ENCODE assay signal across 8 cellular contexts in genomic region chr14:77158175-77158908, GRCh38. TPM values are rescaled to one million over a fixed set of nuclear protein-coding genes. Genes with fewer than 3 reads are reported as not detected.
A peak's percentile ranks its signal among the peaks of the same experiment; 100 is the strongest.
DNase-seq lines count a peak whose midpoint lies in the region; ATAC-seq and TF ChIP-seq lines count a peak whose summit lies in the region.

No MANE protein-coding gene starts in this region.

- no peak for ATAC-seq in HG03342 (IDR thresholded peaks at IDR 0.05; ENCODE audit: unreplicated experiment)
- no peak for ATAC-seq in GM19467 (IDR thresholded peaks at IDR 0.05; ENCODE audit: unreplicated experiment)
- no peak for ATAC-seq in activated CD4-positive, CD25-positive, alpha-beta regulatory T cell treated with anti-CD3 and anti-CD28 coated beads, Interleukin-2, amount 50 U/mL, for 24 hours

- TF ChIP-seq CTCF in fibroblast of the aortic adventitia (IDR thresholded peaks at IDR 0.05; ENCODE audit: insufficient read depth, low read length), result no peak

- peak overlapping the region; percentile 13 for H3K4me3 ChIP-seq in fibroblast of the aortic adventitia (ENCODE audit: low read depth, low read length)

- DNase-seq in GM04504 (ENCODE audit: low read depth) (peak; percentile 30), NCI-H524 (lab: John Stamatoyannopoulos, UW) (peak; percentile 65 to 81), fibroblast of the aortic adventitia (ENCODE audit: low read depth) (peak; percentile 75), posterior cingulate gyrus (peak; percentile 75 to 98 (median 88))
- no peak for DNase-seq in activated CD4-positive, CD25-positive, alpha-beta regulatory T cell (lab: John Stamatoyannopoulos, UW)

- intact Hi-C loops in posterior cingulate gyrus (cut with DNase I), result no loop called here

RNA-seq across cellular contexts. Expression of gene ZDHHC22, which starts 16.8 kb away (rescaled TPM):
- not detected in 2 replicates for total RNA-seq in fibroblast of the aortic adventitia (ENCODE audit: low replicate concordance)

RNA-seq across cellular contexts. Expression of gene TMEM63C, which starts 23.3 kb away (rescaled TPM):
- 1.9 TPM in 1 of 2 replicates, not detected in the other for total RNA-seq in fibroblast of the aortic adventitia (ENCODE audit: low replicate concordance)

Comparison
In these comparisons a context has a peak if more than half of its experiments do, and no peak if none do; other contexts are left out.
1. DNase-seq: peak in GM04504 (single experiment), NCI-H524 (2 of 2), fibroblast of the aortic adventitia (single experiment) and posterior cingulate gyrus (10 of 10); none in activated CD4-positive, CD25-positive, alpha-beta regulatory T cell (0 of 4).